In genomic region chr2:26922638-26923466, GRCh38 we compare ENCODE assay signal across 9 cellular contexts. TPM values are rescaled to one million over a fixed set of nuclear protein-coding genes. Genes with fewer than 3 reads are reported as not detected.
DNase-seq lines count a peak whose midpoint lies in the region; ATAC-seq, FAIRE-seq and TF ChIP-seq lines count a peak whose summit lies in the region.
"Had no signal": no experiment of that assay in that cellular context is flagged by ENCODE, and none has a peak within 500 bp of the region (broad histone marks: within the 10 kb centered on the region; RNA-seq: fewer than 3 reads in every experiment).

No MANE protein-coding gene starts in this region.

- H2AFZ ChIP-seq in keratinocyte (ENCODE audit: control insufficient read depth, low read length): no peak overlapping the region

- dilution Hi-C loops in keratinocyte (cut with MboI; ENCODE audit: extremely low pct_ligation_motif_present, low sequenced_read_pairs): no loop called here

- DNase-seq in GM12892 (ENCODE audit: insufficient read length): peak; percentile 38
- peak; percentile 55 for DNase-seq in NCI-H146 treated with DMSO at 0.1 percent for 48 hours (lab: John Stamatoyannopoulos, UW; ENCODE audit: unreplicated experiment)
- DNase-seq in SW480 (ENCODE audit: low spot score): peak; percentile 78
- DNase-seq in brain microvascular endothelial cell: peak; percentile 32
- no peak for DNase-seq in keratinocyte (ENCODE audit: low read depth, low spot score)
- peak; percentile 16 to 27 for DNase-seq in stimulated activated CD4-positive, alpha-beta T cell treated with anti-CD3 and anti-CD28 coated beads, Interleukin-4, amount 100 ng/mL, for 48 hours (ENCODE audit: low read depth in 2 of 2)
- DNase-seq in activated T-helper 2 cell treated with anti-CD3 and anti-CD28 coated beads, Interferon-gamma antibody, Interleukin-2, Interleukin-4, amounts not matched to agents 10 μg/mL and 5 μg/mL and 100 μg/mL, durations not matched to agents 14 hours and 24 hours and 36 hours (ENCODE audit: low spot score): no peak

- intact Hi-C loops in activated T-helper 2 cell treated with anti-CD3 and anti-CD28 coated beads, Interferon-gamma antibody, Interleukin-2, Interleukin-4, amounts not matched to agents 10 μg/mL and 5 μg/mL and 100 μg/mL, durations not matched to agents 14 hours and 24 hours and 36 hours (cut with micrococcal nuclease): loop anchor here (5.0 kb wide), 1 partner anchor 76 kb away; the partner anchor contains the start of gene DPYSL5

- no peaks in the 10 kb centered on the region for H3K36me3 Mint-ChIP-seq in activated T-helper 2 cell treated with anti-CD3 and anti-CD28 coated beads, Interferon-gamma antibody, Interleukin-2, Interleukin-4, amounts not matched to agents 10 μg/mL and 5 μg/mL and 100 μg/mL, durations not matched to agents 14 hours and 24 hours and 36 hours (ENCODE audit: low read depth)

- H3K9me1 ChIP-seq in keratinocyte (ENCODE audit: control insufficient read depth, extremely low read depth, insufficient read depth, low read length): no peaks in the 10 kb centered on the region

- TF ChIP-seq POLR2A in GM12892 (IDR thresholded peaks at IDR 0.05; ENCODE audit: low read depth, low read length): no peak

- in situ Hi-C loops in brain microvascular endothelial cell (cut with HindIII; ENCODE audit: low pct_ligation_motif_present, low sequenced_read_pairs): no loop called here

- no peak overlapping the region for H3K4me2 ChIP-seq in keratinocyte (ENCODE audit: control insufficient read depth, extremely low read depth, insufficient read depth, low read depth, low read length)

- H3K4me1 Mint-ChIP-seq in activated T-helper 2 cell treated with anti-CD3 and anti-CD28 coated beads, Interferon-gamma antibody, Interleukin-2, Interleukin-4, amounts not matched to agents 10 μg/mL and 5 μg/mL and 100 μg/mL, durations not matched to agents 14 hours and 24 hours and 36 hours (ENCODE audit: low read depth): peaks cover 6% of the 10 kb centered on the region
- H3K4me1 Mint-ChIP-seq: central memory CD8-positive, alpha-beta T cell had no signal

- no peak overlapping the region for H3K9ac ChIP-seq in keratinocyte (ENCODE audit: control insufficient read depth, extremely low read depth, insufficient read depth, low read length)

- no peaks in the 10 kb centered on the region for H3K9me3 Mint-ChIP-seq in activated T-helper 2 cell treated with anti-CD3 and anti-CD28 coated beads, Interferon-gamma antibody, Interleukin-2, Interleukin-4, amounts not matched to agents 10 μg/mL and 5 μg/mL and 100 μg/mL, durations not matched to agents 14 hours and 24 hours and 36 hours
- H3K9me3 Mint-ChIP-seq: central memory CD8-positive, alpha-beta T cell had no signal

- H3K27ac ChIP-seq in brain microvascular endothelial cell (no peak overlapping the region), keratinocyte (ENCODE audit: control insufficient read depth, insufficient read depth, low read length) (no peak overlapping the region)

- no peaks in the 10 kb centered on the region for H3K79me2 ChIP-seq in keratinocyte (ENCODE audit: control insufficient read depth, insufficient read depth, low read length)

- peak; percentile 76 for TF ChIP-seq CTCF in brain microvascular endothelial cell (IDR thresholded peaks at IDR 0.05; ENCODE audit: low read depth, low read length, missing control alignments)
- TF ChIP-seq CTCF in keratinocyte (optimal IDR thresholded peaks at IDR 0.05 in 1 of 3, IDR thresholded peaks at IDR 0.05 in 1 of 3, conservative IDR thresholded peaks at IDR 0.05 in 1 of 3; ENCODE audit: extremely low read depth in 1 of 3, insufficient read depth in 2 of 3, low read length in 3 of 3): peak; percentile 58 to 71 (median 64)

- H3K4me3 Mint-ChIP-seq in activated T-helper 2 cell treated with anti-CD3 and anti-CD28 coated beads, Interferon-gamma antibody, Interleukin-2, Interleukin-4, amounts not matched to agents 10 μg/mL and 5 μg/mL and 100 μg/mL, durations not matched to agents 14 hours and 24 hours and 36 hours (ENCODE audit: low read depth): no peak overlapping the region
- H3K4me3 Mint-ChIP-seq: central memory CD8-positive, alpha-beta T cell had no signal

- H4K20me1 ChIP-seq in keratinocyte (ENCODE audit: control insufficient read depth, extremely low read depth, insufficient read depth, low read length): no peaks in the 10 kb centered on the region

- peaks cover 19% of the 10 kb centered on the region for H3K27me3 Mint-ChIP-seq in activated T-helper 2 cell treated with anti-CD3 and anti-CD28 coated beads, Interferon-gamma antibody, Interleukin-2, Interleukin-4, amounts not matched to agents 10 μg/mL and 5 μg/mL and 100 μg/mL, durations not matched to agents 14 hours and 24 hours and 36 hours (ENCODE audit: low read depth)

- ATAC-seq in GM18873 (IDR thresholded peaks at IDR 0.05; ENCODE audit: low FRiP score, unreplicated experiment): no peak

- H3K36me3 ChIP-seq in brain microvascular endothelial cell (replicated peaks): no peaks in the 10 kb centered on the region
- no peaks in the 10 kb centered on the region for H3K36me3 ChIP-seq in keratinocyte (ENCODE audit: control insufficient read depth in 2 of 2, extremely low read depth in 1 of 2, insufficient read depth in 2 of 2, low read length in 2 of 2)

- H3K27ac Mint-ChIP-seq in activated T-helper 2 cell treated with anti-CD3 and anti-CD28 coated beads, Interferon-gamma antibody, Interleukin-2, Interleukin-4, amounts not matched to agents 10 μg/mL and 5 μg/mL and 100 μg/mL, durations not matched to agents 14 hours and 24 hours and 36 hours: no peak overlapping the region

- no peaks in the 10 kb centered on the region for H3K4me1 ChIP-seq in keratinocyte (ENCODE audit: control insufficient read depth, extremely low read depth, insufficient read depth, low read length)

- H3K9me3 ChIP-seq in keratinocyte (ENCODE audit: control insufficient read depth, low read depth, low read length): no peaks in the 10 kb centered on the region

- no peaks in the 10 kb centered on the region for H3K27me3 ChIP-seq in brain microvascular endothelial cell (replicated peaks)
- H3K27me3 ChIP-seq in keratinocyte (ENCODE audit: control insufficient read depth, extremely low read depth, insufficient read depth, low read length): peaks cover 11% of the 10 kb centered on the region

- H3K4me3 ChIP-seq in brain microvascular endothelial cell (ENCODE audit: low read depth, low read length) (no peak overlapping the region), keratinocyte (ENCODE audit: control insufficient read depth in 2 of 3, extremely low read depth in 1 of 3, insufficient read depth in 2 of 3, low read depth in 1 of 3, low read length in 3 of 3) (no peak overlapping the region)

- FAIRE-seq in GM12892 (lab: Jason Lieb, UNC) (no peak), keratinocyte (lab: Jason Lieb, UNC) (no peak)

RNA-seq across cellular contexts. Expression of gene MAPRE3, which starts 47.6 kb away (rescaled TPM):
- 1.6 TPM for polyA plus RNA-seq in GM12892 (2012; ENCODE audit: missing spikeins)
- polyA plus RNA-seq in keratinocyte: 12.6 to 16.5 TPM (median 15.0 TPM) in 3 replicates
- 9.8 TPM for polyA plus RNA-seq in keratinocyte (2011; ENCODE audit: low read depth)
- polyA plus RNA-seq in keratinocyte (2011; cell fraction: cytosol; rRNA removed): 14.1 and 18.2 TPM in 2 replicates
- polyA plus RNA-seq in keratinocyte (2011; cell fraction: nucleus; rRNA removed): 37.4 and 54.1 TPM in 2 replicates
- 16.0 and 24.0 TPM in 2 replicates for polyA plus RNA-seq in keratinocyte (2012; ENCODE audit: low replicate concordance)
- 9.5 to 14.1 TPM (median 11.7 TPM) in 3 replicates for polyA minus RNA-seq in keratinocyte
- polyA minus RNA-seq in keratinocyte (2011; cell fraction: cytosol; rRNA and poly(A)+ RNA removed): 15.5 TPM
- polyA minus RNA-seq in keratinocyte (2011; cell fraction: nucleus; rRNA and poly(A)+ RNA removed): 7.5 and 11.4 TPM in 2 replicates
- 1.8 and 2.2 TPM in 2 replicates for total RNA-seq in activated T-helper 2 cell treated with anti-CD3 and anti-CD28 coated beads, Interferon-gamma antibody, Interleukin-2, Interleukin-4, amounts not matched to agents 10 μg/mL and 5 μg/mL and 100 μg/mL, durations not matched to agents 14 hours and 24 hours and 36 hours

Comparison
In these comparisons a context has a peak if more than half of its experiments do, and no peak if none do; other contexts are left out.
1. DNase-seq: peak in GM12892 (single experiment), NCI-H146 treated with DMSO at 0.1 percent for 48 hours (single experiment), SW480 (single experiment), brain microvascular endothelial cell (single experiment) and stimulated activated CD4-positive, alpha-beta T cell treated with anti-CD3 and anti-CD28 coated beads, Interleukin-4, amount 100 ng/mL, for 48 hours (2 of 2); none in keratinocyte (single experiment) and activated T-helper 2 cell treated with anti-CD3 and anti-CD28 coated beads, Interferon-gamma antibody, Interleukin-2, Interleukin-4, amounts not matched to agents 10 μg/mL and 5 μg/mL and 100 μg/mL, durations not matched to agents 14 hours and 24 hours and 36 hours (single experiment).